32 cellular contexts compared by ENCODE assay signal in the genomic region with DNA sequence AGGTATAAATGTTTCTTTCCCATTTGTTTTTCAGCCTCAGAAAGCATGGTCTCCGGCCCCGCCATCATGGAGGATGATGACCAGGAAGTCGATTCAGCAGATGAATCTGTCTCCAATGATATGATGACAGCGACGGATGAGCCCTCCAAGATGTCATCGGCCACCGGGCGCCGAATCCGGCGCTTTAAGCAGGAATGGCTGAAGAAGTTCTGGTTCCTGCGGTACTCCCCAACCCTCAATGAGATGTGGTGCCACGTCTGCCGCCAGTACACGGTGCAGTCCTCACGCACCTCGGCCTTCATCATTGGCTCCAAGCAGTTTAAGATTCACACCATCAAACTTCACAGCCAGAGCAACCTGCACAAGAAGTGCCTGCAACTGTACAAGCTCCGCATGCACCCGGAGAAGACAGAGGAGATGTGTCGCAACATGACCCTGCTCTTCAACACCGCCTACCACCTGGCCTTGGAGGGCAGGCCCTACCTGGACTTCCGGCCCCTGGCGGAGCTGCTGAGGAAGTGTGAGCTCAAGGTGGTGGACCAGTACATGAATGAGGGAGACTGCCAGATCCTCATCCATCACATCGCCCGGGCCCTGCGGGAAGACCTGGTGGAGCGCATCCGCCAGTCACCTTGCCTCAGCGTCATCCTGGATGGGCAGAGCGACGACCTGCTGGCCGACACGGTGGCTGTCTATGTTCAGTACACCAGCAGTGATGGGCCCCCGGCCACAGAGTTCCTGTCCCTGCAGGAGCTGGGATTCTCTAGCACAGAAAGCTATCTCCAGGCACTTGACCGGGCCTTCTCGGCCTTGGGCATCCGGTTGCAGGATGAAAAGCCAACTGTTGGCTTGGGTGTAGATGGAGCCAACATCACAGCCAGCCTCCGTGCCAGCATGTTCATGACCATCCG. TPM values are rescaled to one million over a fixed set of nuclear protein-coding genes. Genes with fewer than 3 reads are reported as not detected.
"Had no signal": no experiment of that assay in that cellular context is flagged by ENCODE, and none has a peak within 500 bp of the region (broad histone marks: within the 10 kb centered on the region; RNA-seq: fewer than 3 reads in every experiment).

No MANE protein-coding gene starts in this region.

- H3K4me3 ChIP-seq: cardiac muscle cell, SJCRH30, SK-N-MC had no signal

- H3K4me2 ChIP-seq: KMS-11 had no signal

- H3K4me3 Mint-ChIP-seq: activated CD4-positive, alpha-beta memory T cell treated with anti-CD3 and anti-CD28 coated beads, Interleukin-2, amount 10 ng/mL, durations not matched to agents 7 days and 5 days; activated CD8-positive, alpha-beta memory T cell treated with anti-CD3 and anti-CD28 coated beads, Interleukin-2, amount 10 ng/mL, durations not matched to agents 7 days and 5 days; activated naive CD4-positive, alpha-beta T cell treated with anti-CD3 and anti-CD28 coated beads for 36 hours; activated T-helper 17 cell treated with anti-CD3 and anti-CD28 coated beads, Interleukin-2, amount 50 U/mL, for 72 hours had no signal

- H3K9ac ChIP-seq: KMS-11 had no signal

- H3K27me3 Mint-ChIP-seq: activated CD4-positive, alpha-beta memory T cell treated with anti-CD3 and anti-CD28 coated beads, Interleukin-2, amount 10 ng/mL, durations not matched to agents 7 days and 5 days; activated CD8-positive, alpha-beta memory T cell treated with anti-CD3 and anti-CD28 coated beads, Interleukin-2, amount 10 ng/mL, durations not matched to agents 7 days and 5 days; activated T-helper 17 cell treated with anti-CD3 and anti-CD28 coated beads, Interleukin-2, amount 50 U/mL, for 72 hours had no signal

- H3K4me1 ChIP-seq: SJCRH30 had no signal

- H3K27me3 ChIP-seq: brain microvascular endothelial cell, cardiac muscle cell, SJCRH30 had no signal

- H3K9me3 Mint-ChIP-seq: activated CD4-positive, alpha-beta memory T cell treated with anti-CD3 and anti-CD28 coated beads, Interleukin-2, amount 10 ng/mL, durations not matched to agents 7 days and 5 days; activated naive CD4-positive, alpha-beta T cell treated with anti-CD3 and anti-CD28 coated beads for 36 hours; activated naive CD4-positive, alpha-beta T cell treated with anti-CD3 and anti-CD28 coated beads, Interleukin-2, amount 50 U/mL, for 72 hours; activated T-helper 17 cell treated with anti-CD3 and anti-CD28 coated beads, Interleukin-2, amount 50 U/mL, for 72 hours had no signal

- H3K27ac ChIP-seq: brain microvascular endothelial cell, cardiac muscle cell, KMS-11, SJCRH30, SK-N-MC, WERI-Rb-1 had no signal

- H3K27ac Mint-ChIP-seq: activated CD4-positive, alpha-beta memory T cell treated with anti-CD3 and anti-CD28 coated beads, Interleukin-2, amount 10 ng/mL, durations not matched to agents 7 days and 5 days; activated CD8-positive, alpha-beta memory T cell treated with anti-CD3 and anti-CD28 coated beads, Interleukin-2, amount 10 ng/mL, durations not matched to agents 7 days and 5 days; activated naive CD4-positive, alpha-beta T cell treated with anti-CD3 and anti-CD28 coated beads for 36 hours; activated naive CD4-positive, alpha-beta T cell treated with anti-CD3 and anti-CD28 coated beads, Interleukin-2, amount 50 U/mL, for 72 hours; activated T-helper 17 cell treated with anti-CD3 and anti-CD28 coated beads, Interleukin-2, amount 50 U/mL, for 72 hours had no signal

- H3K36me3 Mint-ChIP-seq: activated CD8-positive, alpha-beta memory T cell treated with anti-CD3 and anti-CD28 coated beads, Interleukin-2, amount 10 ng/mL, durations not matched to agents 7 days and 5 days had no signal

- H3K4me1 Mint-ChIP-seq: activated CD4-positive, alpha-beta memory T cell treated with anti-CD3 and anti-CD28 coated beads, Interleukin-2, amount 10 ng/mL, durations not matched to agents 7 days and 5 days; activated T-helper 17 cell treated with anti-CD3 and anti-CD28 coated beads, Interleukin-2, amount 50 U/mL, for 72 hours had no signal

- H3K36me3 ChIP-seq: brain microvascular endothelial cell had no signal

- H3K9me3 ChIP-seq: SJCRH30 had no signal

- ATAC-seq: activated CD8-positive, alpha-beta memory T cell treated with anti-CD3 and anti-CD28 coated beads, Interleukin-2, amount 10 ng/mL, durations not matched to agents 7 days and 5 days; activated naive CD4-positive, alpha-beta T cell treated with anti-CD3 and anti-CD28 coated beads, Interleukin-2, amount 50 U/mL, for 72 hours; activated T-helper 17 cell treated with anti-CD3 and anti-CD28 coated beads, Interleukin-2, amount 50 U/mL, for 72 hours; Panc1 had no signal

- DNase-seq: activated CD4-positive, alpha-beta memory T cell treated with anti-CD3 and anti-CD28 coated beads, Interleukin-2, amount 10 ng/mL, durations not matched to agents 7 days and 5 days; activated CD4-positive, alpha-beta T cell treated with anti-CD3 and anti-CD28 coated beads for 1 hour; activated CD4-positive, alpha-beta T cell treated with anti-CD3 and anti-CD28 coated beads for 48 hours; activated CD4-positive, CD25-positive, alpha-beta regulatory T cell; activated CD8-positive, alpha-beta memory T cell treated with anti-CD3 and anti-CD28 coated beads for 24 hours; activated CD8-positive, alpha-beta memory T cell treated with anti-CD3 and anti-CD28 coated beads, Interleukin-2, amount 10 ng/mL, durations not matched to agents 7 days and 5 days; activated CD8-positive, alpha-beta memory T cell treated with anti-CD3 and anti-CD28 coated beads, Interleukin-2, amount 50 U/mL, for 48 hours; activated gamma-delta T cell treated with Interleukin-2 at 50 U/mL for 16 hours; activated naive CD4-positive, alpha-beta T cell treated with anti-CD3 and anti-CD28 coated beads for 36 hours; activated T-cell treated with anti-CD3 and anti-CD28 coated beads, Interleukin-2, amount 50 U/mL, for 48 hours; anterior cingulate cortex; brain microvascular endothelial cell; MM.1S; MV-4-11; NCI-H1092; NCI-H1436 treated with DMSO at 0.1 percent for 48 hours; NCI-H1694 treated with DMSO at 0.1 percent for 48 hours; NCI-H524 treated with DMSO at 0.1 percent for 48 hours; SHP77; SJCRH30; T1000; WERI-Rb-1 had no signal

RNA-seq across cellular contexts. Expression of a gene that starts 59.9 kb away (rescaled TPM):
- total RNA-seq: activated CD4-positive, alpha-beta memory T cell treated with anti-CD3 and anti-CD28 coated beads, Interleukin-2, amount 10 ng/mL, durations not matched to agents 7 days and 5 days; activated CD8-positive, alpha-beta memory T cell treated with anti-CD3 and anti-CD28 coated beads, Interleukin-2, amount 10 ng/mL, durations not matched to agents 7 days and 5 days; activated naive CD4-positive, alpha-beta T cell treated with anti-CD3 and anti-CD28 coated beads for 36 hours; activated naive CD4-positive, alpha-beta T cell treated with anti-CD3 and anti-CD28 coated beads, Interleukin-2, amount 50 U/mL, for 72 hours; activated T-helper 17 cell treated with anti-CD3 and anti-CD28 coated beads, Interleukin-2, amount 50 U/mL, for 72 hours; LHCN-M2; NCI-H460; SJCRH30; T-helper 1 cell treated with Interleukin-12 subunit alpha and Interleukin-12 subunit beta and Interleukin-4 antibody, amounts not matched to agents 30 ng/mL and 1 ng/mL, for 36 hours; T-helper 2 cell treated with Interferon-gamma antibody and Interleukin-4, amounts not matched to agents 100 ng/mL and 5 ng/mL, for 36 hours had no signal
